ENCODE assay signal across 8 cellular contexts in the genomic region with DNA sequence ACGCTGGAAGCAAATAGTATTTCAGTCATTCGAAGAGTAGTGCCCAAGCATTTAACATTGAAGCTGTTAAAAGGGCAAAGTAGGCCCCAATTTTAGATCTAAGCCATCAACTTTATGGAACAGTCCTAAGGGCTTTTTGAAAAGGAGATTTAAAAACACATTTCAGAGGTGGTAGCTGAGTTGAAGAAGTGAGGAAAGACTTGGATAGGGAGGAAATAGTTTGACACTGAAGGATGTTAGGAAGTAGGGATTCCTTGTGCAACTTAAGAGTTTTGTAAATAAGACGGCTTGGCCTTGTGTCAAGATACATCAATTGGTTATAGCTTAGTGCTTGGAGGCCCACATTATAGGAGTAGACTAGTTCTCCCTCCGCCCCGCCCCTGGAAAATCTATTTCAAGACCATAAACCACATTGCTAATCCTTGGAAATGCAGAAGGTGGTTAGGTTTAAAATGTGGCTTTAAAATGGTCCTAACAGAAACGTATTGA. TPM values are rescaled to one million over a fixed set of nuclear protein-coding genes. Genes with fewer than 3 reads are reported as not detected.
DNase-seq lines count a peak whose midpoint lies in the region; ATAC-seq and TF ChIP-seq lines count a peak whose summit lies in the region.

No MANE protein-coding gene starts in this region.

- H2BK15ac ChIP-seq in neuronal stem cell (ENCODE audit: low read length): no peak overlapping the region

- H3K9me3 ChIP-seq in CD8-positive, alpha-beta memory T cell (ENCODE audit: low read length): no peaks in the 10 kb centered on the region
- H3K9me3 ChIP-seq in neuronal stem cell (replicated peaks in 1 of 2; ENCODE audit: control insufficient read depth in 2 of 2, insufficient read depth in 1 of 2, low read depth in 1 of 2, low read length in 2 of 2): peaks cover 0 to 3% of the 10 kb centered on the region in 2 donors

- H3K4me1 Mint-ChIP-seq in CD8-positive, alpha-beta memory T cell: peaks cover 36 to 54% (median 52%) of the 10 kb centered on the region in 3 donors

- H4K91ac ChIP-seq in neuronal stem cell (ENCODE audit: low read depth, low read length, poor library complexity): no peak overlapping the region

- no peak overlapping the region for H3K14ac ChIP-seq in neuronal stem cell (ENCODE audit: low read length)

- H3K4me2 ChIP-seq in neuronal stem cell (ENCODE audit: insufficient read depth, low read length, poor library complexity, severe bottlenecking): peak overlapping the region; percentile 43

- H3K4me3 ChIP-seq in CD8-positive, alpha-beta memory T cell (ENCODE audit: low read length): peak overlapping the region; percentile 35
- peak overlapping the region; percentile 99 for H3K4me3 ChIP-seq in epithelial cell of proximal tubule (ENCODE audit: low read depth, low read length)
- peak overlapping the region in 1 of 2 donors; percentile 83 for H3K4me3 ChIP-seq in neuronal stem cell (ENCODE audit: low read length in 2 of 2)

- peaks cover 3 to 39% (median 11%) of the 10 kb centered on the region in 3 donors for H3K36me3 Mint-ChIP-seq in CD8-positive, alpha-beta memory T cell

- peak overlapping the region; percentile 75 to 99 (median 94) for H3K27ac Mint-ChIP-seq in CD8-positive, alpha-beta memory T cell

- WGBS in neuronal stem cell (ENCODE audit: extremely low coverage in 2 of 2, insufficient read length in 2 of 2, insufficient replicate concordance in 1 of 2), 2 donors: no CpG with 5 or more reads among the region's 6 CpGs

- peaks cover 22% of the 10 kb centered on the region for H3K36me3 ChIP-seq in CD8-positive, alpha-beta memory T cell (ENCODE audit: insufficient read depth, low read length)
- peaks cover 18 to 36% of the 10 kb centered on the region in 2 donors for H3K36me3 ChIP-seq in neuronal stem cell (replicated peaks in 1 of 2; ENCODE audit: control insufficient read depth in 2 of 2, insufficient read depth in 2 of 2, low read length in 2 of 2)

- peaks cover 0 to 8% of the 10 kb centered on the region in 2 donors for H3K27me3 Mint-ChIP-seq in CD8-positive, alpha-beta memory T cell

- H3K4me1 ChIP-seq in CD8-positive, alpha-beta memory T cell (ENCODE audit: insufficient read depth, low read length): peaks cover 26% of the 10 kb centered on the region
- peaks cover 8 to 10% of the 10 kb centered on the region in 2 donors for H3K4me1 ChIP-seq in neuronal stem cell (ENCODE audit: control insufficient read depth in 2 of 2, insufficient read depth in 1 of 2, low read depth in 1 of 2, low read length in 2 of 2)

- H2AFZ ChIP-seq in neuronal stem cell (ENCODE audit: low read length): peak overlapping the region; percentile 63

- H2AK5ac ChIP-seq in neuronal stem cell (ENCODE audit: low read depth, low read length): no peak overlapping the region

- ATAC-seq in SK-N-SH treated with all-trans-retinoic acid at 6 μM for 48 hours (peak; percentile 2; the same call in 1 of the 3 replicates), GM19328 (IDR thresholded peaks at IDR 0.05; ENCODE audit: unreplicated experiment) (no peak)

- POLR2A ChIA-PET in CD8-positive, alpha-beta memory T cell (lab: Charles Lee): interaction anchor here (0.6 to 3.7 kb wide), 9 partner anchors 21 to 983 kb away, joined by 3 to 133 read pairs (median 13); a partner anchor contains a TSS

- peaks cover 6% of the 10 kb centered on the region for H3K79me1 ChIP-seq in neuronal stem cell (ENCODE audit: low read depth, low read length)

- DNase-seq in CD8-positive, alpha-beta memory T cell: no peak
- DNase-seq in HS-5 (ENCODE audit: low read depth) (peak; percentile 54), epithelial cell of proximal tubule (ENCODE audit: low read depth) (no peak), neuronal stem cell (ENCODE audit: low spot score) (no peak), T-helper 9 cell (no peak), SK-N-DZ (ENCODE audit: low spot score) (no peak)

- H3K18ac ChIP-seq in neuronal stem cell (ENCODE audit: low read length): no peak overlapping the region

- no peak overlapping the region for H3K4ac ChIP-seq in neuronal stem cell (ENCODE audit: low read length)

- H3K27ac ChIP-seq in CD8-positive, alpha-beta memory T cell (ENCODE audit: low read depth, low read length): peak overlapping the region; percentile 60
- no peak overlapping the region for H3K27ac ChIP-seq in neuronal stem cell (replicated peaks; ENCODE audit: low read length)

- H3K9ac ChIP-seq in neuronal stem cell (ENCODE audit: low read depth, low read length, poor library complexity): no peak overlapping the region

- no peak overlapping the region for H2BK120ac ChIP-seq in neuronal stem cell (ENCODE audit: low read depth, low read length)

- no peak for TF ChIP-seq CTCF in epithelial cell of proximal tubule (conservative IDR thresholded peaks at IDR 0.05; ENCODE audit: low read depth, low read length)

- H3K9me3 Mint-ChIP-seq in CD8-positive, alpha-beta memory T cell: peaks cover 0 to 4% (median 0%) of the 10 kb centered on the region in 5 donors

- no peak overlapping the region for H2BK12ac ChIP-seq in neuronal stem cell (ENCODE audit: low read length)

- no peak overlapping the region for H3K23ac ChIP-seq in neuronal stem cell (ENCODE audit: low read depth, low read length, poor library complexity)

- peak overlapping the region; percentile 82 to 100 (median 85) for H3K4me3 Mint-ChIP-seq in CD8-positive, alpha-beta memory T cell

- no peaks in the 10 kb centered on the region for H3K27me3 ChIP-seq in CD8-positive, alpha-beta memory T cell (ENCODE audit: insufficient read depth, low read length, poor library complexity, severe bottlenecking)
- H3K27me3 ChIP-seq in neuronal stem cell (ENCODE audit: control insufficient read depth in 3 of 3, insufficient read depth in 3 of 3, low read depth in 1 of 3, low read length in 3 of 3): no peaks in the 10 kb centered on the region

- CTCF ChIA-PET in CD8-positive, alpha-beta memory T cell (lab: Charles Lee): interaction anchor here (0.7 to 5.1 kb wide), 12 partner anchors 14 to 215 kb away, joined by 3 to 77 read pairs (median 18); a partner anchor contains a TSS

- no peak overlapping the region for H4K8ac ChIP-seq in neuronal stem cell (ENCODE audit: low read depth, low read length)

- no peak overlapping the region for H2BK5ac ChIP-seq in neuronal stem cell (ENCODE audit: low read length)

TF ChIP-seq in SK-N-SH treated with all-trans-retinoic acid at 6 μM for 48 hours, 23 proteins besides CTCF, POLR2A, EP300 and RAD21 (continues in another document):
- TF ChIP-seq ZNF565 (CRISPR knock-in tag; conservative IDR thresholded peaks at IDR 0.05; ENCODE audit: low read depth): no peak
- TF ChIP-seq, protein P1, sequence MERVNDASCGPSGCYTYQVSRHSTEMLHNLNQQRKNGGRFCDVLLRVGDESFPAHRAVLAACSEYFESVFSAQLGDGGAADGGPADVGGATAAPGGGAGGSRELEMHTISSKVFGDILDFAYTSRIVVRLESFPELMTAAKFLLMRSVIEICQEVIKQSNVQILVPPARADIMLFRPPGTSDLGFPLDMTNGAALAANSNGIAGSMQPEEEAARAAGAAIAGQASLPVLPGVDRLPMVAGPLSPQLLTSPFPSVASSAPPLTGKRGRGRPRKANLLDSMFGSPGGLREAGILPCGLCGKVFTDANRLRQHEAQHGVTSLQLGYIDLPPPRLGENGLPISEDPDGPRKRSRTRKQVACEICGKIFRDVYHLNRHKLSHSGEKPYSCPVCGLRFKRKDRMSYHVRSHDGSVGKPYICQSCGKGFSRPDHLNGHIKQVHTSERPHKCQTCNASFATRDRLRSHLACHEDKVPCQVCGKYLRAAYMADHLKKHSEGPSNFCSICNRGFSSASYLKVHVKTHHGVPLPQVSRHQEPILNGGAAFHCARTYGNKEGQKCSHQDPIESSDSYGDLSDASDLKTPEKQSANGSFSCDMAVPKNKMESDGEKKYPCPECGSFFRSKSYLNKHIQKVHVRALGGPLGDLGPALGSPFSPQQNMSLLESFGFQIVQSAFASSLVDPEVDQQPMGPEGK (CRISPR knock-in tag; IDR thresholded peaks at IDR 0.05; ENCODE audit: borderline replicate concordance): no peak
- TF ChIP-seq SNAI2 (CRISPR knock-in tag; IDR thresholded peaks at IDR 0.05): no peak
- TF ChIP-seq TOX (CRISPR knock-in tag; IDR thresholded peaks at IDR 0.05; ENCODE audit: borderline replicate concordance): no peak
- TF ChIP-seq ZFP3 (CRISPR knock-in tag; IDR thresholded peaks at IDR 0.05): no peak

RNA-seq across cellular contexts. Expression of a gene that starts 0.8 kb away (rescaled TPM):
- total RNA-seq in CD8-positive, alpha-beta memory T cell: 1,000 to 10,000 TPM; 2,435 to 2,464 TPM
- 378 TPM for polyA plus RNA-seq in CD8-positive, alpha-beta memory T cell
- 2,565 and 4,770 TPM in 2 replicates for total RNA-seq in epithelial cell of proximal tubule
- polyA plus RNA-seq in neuronal stem cell (2013, experiment 1 of 2): 3,086 TPM
- 3,054 TPM for polyA plus RNA-seq in neuronal stem cell (2013, experiment 2 of 2)
- 4,089 and 4,487 TPM in 2 replicates for polyA plus RNA-seq in SK-N-DZ (2014; cell fraction: cytosol; rRNA removed)
- polyA plus RNA-seq in SK-N-DZ (2014; cell fraction: nucleus; rRNA removed): 1,364 and 1,619 TPM in 2 replicates

RNA-seq across cellular contexts. Expression of a gene that starts 21.4 kb away (rescaled TPM):
- total RNA-seq in CD8-positive, alpha-beta memory T cell: 10 to 100 TPM; 47.2 to 48.7 TPM
- polyA plus RNA-seq in CD8-positive, alpha-beta memory T cell: 37.6 TPM
- total RNA-seq in epithelial cell of proximal tubule: 21.8 and 37.8 TPM in 2 replicates
- 46.3 TPM for polyA plus RNA-seq in neuronal stem cell (2013, experiment 1 of 2)
- 47.9 TPM for polyA plus RNA-seq in neuronal stem cell (2013, experiment 2 of 2)
- polyA plus RNA-seq in SK-N-DZ (2014; cell fraction: cytosol; rRNA removed): 39.9 and 61.0 TPM in 2 replicates
- 254 and 255 TPM in 2 replicates for polyA plus RNA-seq in SK-N-DZ (2014; cell fraction: nucleus; rRNA removed)

RNA-seq across cellular contexts. Expression of a gene that starts 37.4 kb away (rescaled TPM):
- under 1 TPM in 1 of 2 experiments, not detected in 1; 0.04 TPM for total RNA-seq in CD8-positive, alpha-beta memory T cell
- polyA plus RNA-seq in CD8-positive, alpha-beta memory T cell: not detected
- total RNA-seq in epithelial cell of proximal tubule: 0.14 and 0.52 TPM in 2 replicates
- polyA plus RNA-seq in neuronal stem cell (2013, experiment 1 of 2): 0.14 TPM
- 0.12 TPM for polyA plus RNA-seq in neuronal stem cell (2013, experiment 2 of 2)
- polyA plus RNA-seq in SK-N-DZ (2014; cell fraction: cytosol; rRNA removed): 0.21 TPM in 1 of 2 replicates, not detected in the other
- 0.47 and 1.3 TPM in 2 replicates for polyA plus RNA-seq in SK-N-DZ (2014; cell fraction: nucleus; rRNA removed)

RNA-seq across cellular contexts. Expression of a gene that starts 56.9 kb away (rescaled TPM):
- total RNA-seq in CD8-positive, alpha-beta memory T cell: 10 to 100 TPM; 67.8 to 70.4 TPM
- 167 TPM for polyA plus RNA-seq in CD8-positive, alpha-beta memory T cell
- total RNA-seq in epithelial cell of proximal tubule: 929 and 1,025 TPM in 2 replicates
- polyA plus RNA-seq in neuronal stem cell (2013, experiment 1 of 2): 1,513 TPM
- 1,492 TPM for polyA plus RNA-seq in neuronal stem cell (2013, experiment 2 of 2)
- polyA plus RNA-seq in SK-N-DZ (2014; cell fraction: cytosol; rRNA removed): 3,823 and 4,070 TPM in 2 replicates
- 973 and 1,840 TPM in 2 replicates for polyA plus RNA-seq in SK-N-DZ (2014; cell fraction: nucleus; rRNA removed)
